8 cellular contexts compared by ENCODE assay signal in the genomic region with DNA sequence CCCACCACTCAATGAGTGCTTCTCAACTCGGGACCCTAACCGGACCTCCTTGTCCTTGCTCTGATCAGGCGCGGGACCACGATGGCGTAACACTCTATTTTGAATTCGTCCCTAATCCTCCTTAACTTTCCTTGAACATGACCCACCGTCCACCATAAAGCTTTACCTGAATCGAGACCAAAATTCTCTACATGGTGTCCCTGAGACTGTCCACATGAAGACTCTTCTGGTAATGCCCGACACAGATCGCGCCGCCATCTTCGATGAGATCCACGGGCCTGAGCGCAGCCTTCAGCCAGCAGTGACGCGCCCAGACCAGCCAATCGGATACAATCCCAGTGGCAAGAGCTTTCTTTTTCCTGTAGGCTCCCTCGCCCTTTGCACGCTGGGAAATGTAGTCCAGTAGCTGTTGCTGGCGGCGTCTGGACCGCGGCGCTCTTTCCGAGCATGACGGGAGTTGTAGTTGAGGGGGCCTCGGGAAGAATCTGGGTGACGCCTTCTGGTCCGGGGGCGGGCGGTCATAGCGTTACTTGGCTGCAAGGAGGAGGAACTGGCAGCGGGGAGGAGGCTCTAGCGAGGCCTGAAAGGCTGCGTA. TPM values are rescaled to one million over a fixed set of nuclear protein-coding genes. Genes with fewer than 3 reads are reported as not detected.
DNase-seq lines count a peak whose midpoint lies in the region; ATAC-seq, FAIRE-seq and TF ChIP-seq lines count a peak whose summit lies in the region.

A gene (minus strand): TSS at position 284 of the 595 bp plus-strand sequence. CDS start 26 bp downstream, at position 258.
A gene (plus strand): TSS at position 517 of the 595 bp plus-strand sequence. CDS start 306 bp downstream, outside the sequence.

- peak within 1 kb of the TSS; percentile 87 to 100 (median 92) for H3K4me3 Mint-ChIP-seq in T-cell

- H3K27ac ChIP-seq in upper lobe of right lung, result peak within 1 kb of the TSS; percentile 85

- H3K4me3 ChIP-seq in upper lobe of right lung, result peak within 1 kb of the TSS; percentile 61

- ATAC-seq in HG02840 (IDR thresholded peaks at IDR 0.05; ENCODE audit: low FRiP score, unreplicated experiment), result peak; percentile 98
- peak; percentile 93 to 98 (median 96) for ATAC-seq in T-cell (replicated peaks in 1 of 4)
- ATAC-seq in left cardiac atrium, result peak; percentile 98 to 99
- peak; percentile 99 for ATAC-seq in upper lobe of right lung

- H3K9me3 ChIP-seq in upper lobe of right lung, result peaks cover 3% of the 10 kb centered on the region

- peaks cover 75 to 85% (median 76%) of the 10 kb centered on the region in 3 donors for H3K4me1 Mint-ChIP-seq in T-cell

- POLR2A ChIA-PET in T-cell (lab: Charles Lee), result interaction anchor here (0.6 to 1.7 kb wide), 7 partner anchors 9 to 172 kb away, joined by 3 to 9 read pairs (median 5); a partner anchor contains a TSS

- intact Hi-C loops in left cardiac atrium (cut with DNase I) (loop anchor here in 1 of 2 donors (10.0 kb wide), 1 partner anchor 136 kb away; a partner anchor contains a TSS), posterior vena cava (cut with DNase I) (no loop called here), upper lobe of right lung (cut with DNase I) (no loop called here)

- no peak for TF ChIP-seq CTCF in upper lobe of right lung (IDR thresholded peaks at IDR 0.05)

- DNase-seq in GM12891 (ENCODE audit: insufficient read length, low spot score) (peak; percentile 71), NCI-H1436 treated with DMSO at 0.1 percent for 48 hours (lab: John Stamatoyannopoulos, UW) (peak; percentile 92), T-cell (peak; percentile 86 to 100 (median 98)), amniotic epithelial cell (ENCODE audit: low read depth) (peak; percentile 99), left cardiac atrium (peak; percentile 99), posterior vena cava (ENCODE audit: low spot score) (peak; percentile 99), upper lobe of right lung (peak; percentile 98)

- no peaks in the 10 kb centered on the region for H3K27me3 ChIP-seq in upper lobe of right lung

- CTCF ChIA-PET in T-cell (lab: Charles Lee), result interaction anchor here (0.8 to 2.5 kb wide), 9 partner anchors 10 to 803 kb away, joined by 3 to 18 read pairs (median 4); a partner anchor contains a TSS

- H3K27me3 Mint-ChIP-seq in T-cell, result no peaks in the 10 kb centered on the region

- peaks cover 31% of the 10 kb centered on the region for H3K36me3 ChIP-seq in upper lobe of right lung

- peaks cover 3 to 6% (median 3%) of the 10 kb centered on the region in 3 donors for H3K9me3 Mint-ChIP-seq in T-cell

- peaks cover 56% of the 10 kb centered on the region for H3K36me3 Mint-ChIP-seq in T-cell

- H3K27ac Mint-ChIP-seq in T-cell, result peak within 1 kb of the TSS; percentile 95 to 99

- TF ChIP-seq POLR2A in GM12891 (IDR thresholded peaks at IDR 0.05; ENCODE audit: low read depth, low read length), result peak; percentile 95

- peaks cover 33% of the 10 kb centered on the region for H3K4me1 ChIP-seq in upper lobe of right lung

- FAIRE-seq in GM12891 (lab: Jason Lieb, UNC), result peak; percentile 94

TF ChIP-seq in GM12891, 5 proteins besides CTCF, POLR2A, EP300 and RAD21:
- TF ChIP-seq TAF1 (IDR thresholded peaks at IDR 0.05; ENCODE audit: low read depth, low read length), result peak; percentile 86
- no peak for TF ChIP-seq PAX5 (IDR thresholded peaks at IDR 0.05; ENCODE audit: insufficient read depth, low read length, severe bottlenecking)
- TF ChIP-seq SPI1 (IDR thresholded peaks at IDR 0.05; ENCODE audit: low read depth, low read length), result peak; percentile 53
- peak; percentile 95 for TF ChIP-seq POLR2AphosphoS5 (IDR thresholded peaks at IDR 0.05; ENCODE audit: low read depth, low read length)
- TF ChIP-seq POU2F2 (IDR thresholded peaks at IDR 0.05; ENCODE audit: low read depth, low read length), result no peak

RNA-seq across cellular contexts. Expression of the first gene that starts in this region (rescaled TPM):
- polyA plus RNA-seq in GM12891 (2012; ENCODE audit: low read depth, missing spikeins), result 8.8 TPM
- total RNA-seq in T-cell (10 to 100 TPM in 3 of 5 donors, 1 to 10 TPM in 2; 7.4 to 16.7 (median 16.3) TPM), left cardiac atrium (10 to 100 TPM; 15.0 to 19.9 TPM), posterior vena cava (1 to 10 TPM; 8.9 to 9.5 TPM), upper lobe of right lung (9.8 TPM)

RNA-seq across cellular contexts. Expression of the second gene that starts in this region (rescaled TPM):
- 4.7 TPM for polyA plus RNA-seq in GM12891 (2012; ENCODE audit: low read depth, missing spikeins)
- total RNA-seq in T-cell (10 to 100 TPM in 4 of 5 donors, 1 to 10 TPM in 1; 9.2 to 17.4 (median 16.6) TPM), left cardiac atrium (10 to 100 TPM; 18.9 to 36.7 TPM), posterior vena cava (10 to 100 TPM; 17.8 to 18.7 TPM), upper lobe of right lung (21.9 TPM)

Comparison
In these comparisons a context has a peak if more than half of its experiments do, and no peak if none do; other contexts are left out.
1. Peak in every context shown above with its lines: DNase-seq, ATAC-seq, H3K4me3 ChIP-seq and H3K27ac ChIP-seq.